ENCODE assay signal across 8 cellular contexts in the genomic region with DNA sequence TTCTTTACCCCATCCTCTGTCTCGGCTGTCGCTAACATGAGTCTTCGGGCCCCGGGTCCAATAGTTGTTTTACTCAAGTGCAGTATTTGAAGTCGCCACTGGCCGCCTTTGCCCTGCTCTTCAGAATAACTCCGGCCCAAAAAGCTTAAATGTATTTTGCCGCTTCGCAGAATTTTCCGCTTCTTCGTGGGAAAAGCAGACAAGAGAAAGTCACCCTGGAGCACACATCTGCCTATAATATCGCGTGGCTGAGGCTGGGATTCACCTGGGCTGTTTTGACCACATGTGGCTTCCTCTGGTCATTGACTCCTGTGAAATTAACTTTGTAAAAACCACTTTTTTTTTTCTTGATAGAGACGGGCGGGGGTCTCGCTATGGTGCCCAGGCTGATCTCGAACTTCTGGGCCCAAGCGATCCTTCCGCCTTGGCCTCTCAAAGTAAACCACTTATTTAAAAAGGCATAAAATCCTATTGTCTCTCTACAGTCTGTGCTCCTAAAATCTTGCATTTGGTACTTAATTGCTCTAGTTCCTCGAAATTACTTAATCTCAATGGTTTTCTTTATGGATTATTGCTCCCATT. TPM values are rescaled to one million over a fixed set of nuclear protein-coding genes. Genes with fewer than 3 reads are reported as not detected.
DNase-seq lines count a peak whose midpoint lies in the region; ATAC-seq and TF ChIP-seq lines count a peak whose summit lies in the region.

No MANE protein-coding gene starts in this region.

- peak overlapping the region; percentile 80 to 96 (median 90) for H3K27ac ChIP-seq in spleen

- no peaks in the 10 kb centered on the region for H3K9me3 Mint-ChIP-seq in activated CD4-positive, alpha-beta memory T cell treated with anti-CD3 and anti-CD28 coated beads for 36 hours

- peaks cover 34% of the 10 kb centered on the region for H3K4me1 Mint-ChIP-seq in activated CD4-positive, alpha-beta memory T cell treated with anti-CD3 and anti-CD28 coated beads for 36 hours (ENCODE audit: low read depth)

- peak overlapping the region; percentile 91 for H3K4me3 Mint-ChIP-seq in activated CD4-positive, alpha-beta memory T cell treated with anti-CD3 and anti-CD28 coated beads for 36 hours

- no peak for TF ChIP-seq POLR2A in spleen (IDR thresholded peaks at IDR 0.05)

- H3K27me3 ChIP-seq in spleen (replicated peaks in 1 of 7), result no peaks in the 10 kb centered on the region

- H3K27me3 Mint-ChIP-seq in activated CD4-positive, alpha-beta memory T cell treated with anti-CD3 and anti-CD28 coated beads for 36 hours, result no peaks in the 10 kb centered on the region

- intact Hi-C loops in activated CD4-positive, alpha-beta memory T cell treated with anti-CD3 and anti-CD28 coated beads for 36 hours (cut with micrococcal nuclease), result loop anchor here (1.0 to 10.0 kb wide), 11 partner anchors 97 to 1153 kb away; partner anchors contain the start of genes CMTM6, CMTM7, CRTAP and DYNC1LI1
- intact Hi-C loops in spleen (cut with DNase I; ENCODE audit: low total_unique reads), result no loop called here

- WGBS in spleen, 5 donors, result 11 to 13% (median 12%) methylated on average over 17 to 20 of the region's 20 CpGs

- ATAC-seq in HG02943 (IDR thresholded peaks at IDR 0.05; ENCODE audit: low read depth, unreplicated experiment), result peak; percentile 20

- no peaks in the 10 kb centered on the region for H3K9me3 ChIP-seq in spleen

- peak; percentile 35 for DNase-seq in NCI-H146 (lab: John Stamatoyannopoulos, UW)
- no peak for DNase-seq in NCI-H146 treated with DMSO at 0.1 percent for 48 hours (lab: John Stamatoyannopoulos, UW; ENCODE audit: unreplicated experiment)
- DNase-seq in activated CD4-positive, alpha-beta memory T cell treated with anti-CD3 and anti-CD28 coated beads for 36 hours, result no peak
- DNase-seq in spleen, result no peak
- DNase-seq in cerebellum (ENCODE audit: low spot score), result no peak
- no peak for DNase-seq in NCI-H1092 treated with DMSO at 0.1 percent for 48 hours (lab: John Stamatoyannopoulos, UW)

- peak overlapping the region; percentile 90 for H3K27ac Mint-ChIP-seq in activated CD4-positive, alpha-beta memory T cell treated with anti-CD3 and anti-CD28 coated beads for 36 hours

- H3K36me3 ChIP-seq in spleen, result peaks cover 0 to 31% (median 0%) of the 10 kb centered on the region in 6 donors

- POLR2A ChIA-PET in activated CD4-positive, alpha-beta memory T cell treated with anti-CD3 and anti-CD28 coated beads for 36 hours (lab: Charles Lee), result interaction anchor here (1.0 to 1.1 kb wide), 2 partner anchors 115 to 755 kb away, joined by 3 to 4 read pairs; partner anchors contain the start of genes DYNC1LI1 and UBP1

- TF ChIP-seq CTCF in spleen (IDR thresholded peaks at IDR 0.05 in 8 of 11, conservative IDR thresholded peaks at IDR 0.05 in 3 of 11), result no peak

- H3K4me3 ChIP-seq in iPS-11a (ENCODE audit: low read depth, low read length) (peak overlapping the region; percentile 86), spleen (peak overlapping the region; percentile 71 to 99 (median 94))

- H3K36me3 Mint-ChIP-seq in activated CD4-positive, alpha-beta memory T cell treated with anti-CD3 and anti-CD28 coated beads for 36 hours, result peaks cover 16% of the 10 kb centered on the region

- CTCF ChIA-PET in activated CD4-positive, alpha-beta memory T cell treated with anti-CD3 and anti-CD28 coated beads for 36 hours (lab: Charles Lee), result interaction anchor here (0.7 to 0.9 kb wide), 5 partner anchors 9 to 427 kb away, joined by 3 to 4 read pairs (median 3); no protein-coding TSS in a partner anchor

- H3K4me1 ChIP-seq in spleen, result peaks cover 10 to 33% (median 27%) of the 10 kb centered on the region in 6 donors

RNA-seq across cellular contexts. Expression of gene CNOT10, which starts 0.7 kb away (rescaled TPM):
- total RNA-seq in activated CD4-positive, alpha-beta memory T cell treated with anti-CD3 and anti-CD28 coated beads for 36 hours, result 10 to 100 TPM; 52.4 to 54.7 TPM
- total RNA-seq in spleen (10 to 100 TPM; 32.1 to 48.3 (median 39.0) TPM), cerebellum (41.2 TPM)
- 10 to 100 TPM; 19.2 to 19.8 (median 19.3) TPM for polyA plus RNA-seq in spleen
